Comparison of ENCODE assay signal across 13 cellular contexts in genomic region chr22:39185601-39186012, GRCh38. TPM values are rescaled to one million over a fixed set of nuclear protein-coding genes. Genes with fewer than 3 reads are reported as not detected.
DNase-seq lines count a peak whose midpoint lies in the region; ATAC-seq, FAIRE-seq and TF ChIP-seq lines count a peak whose summit lies in the region.
"Had no signal": no experiment of that assay in that cellular context is flagged by ENCODE, and none has a peak within 500 bp of the region (broad histone marks: within the 10 kb centered on the region; RNA-seq: fewer than 3 reads in every experiment).

No MANE protein-coding gene starts in this region.

- intact Hi-C loops in K562 (cut with micrococcal nuclease) (no loop called here), left cardiac atrium (cut with DNase I) (loop anchor here in 1 of 2 donors (2.0 kb wide), 1 partner anchor 51 kb away; no protein-coding TSS in a partner anchor)

- CTCF ChIA-PET in K562 (lab: Yijun Ruan, JAX; ENCODE audit: low intra/inter-chr PET ratio), result interaction anchor here (0.9 kb wide), 1 partner anchor 117 kb away, joined by 3 read pairs; no protein-coding TSS in a partner anchor

- POLR2A ChIA-PET in K562 (lab: Yijun Ruan, JAX), result interaction anchor here (0.6 to 1.5 kb wide), 2 partner anchors 131 to 133 kb away, joined by 3 to 6 read pairs; no protein-coding TSS in a partner anchor

- in situ Hi-C loops in K562 (cut with MboI) (no loop called here), G401 (cut with HindIII; ENCODE audit: low sequenced_read_pairs) (no loop called here)

- TF ChIP-seq CTCF in K562 (IDR thresholded peaks at IDR 0.05 in 2 of 3, conservative IDR thresholded peaks at IDR 0.05 in 1 of 3; ENCODE audit: insufficient read depth in 2 of 3, low read depth in 1 of 3, low read length in 3 of 3), result peak; percentile 15 to 36 (median 22); a peak in 2 of 6 replicates

- no peaks in the 10 kb centered on the region for H3K79me2 ChIP-seq in K562 (ENCODE audit: control insufficient read depth, insufficient read depth, low read length)

- peak overlapping the region in 1 of 2 experiments; percentile 55; a peak in 2 of 4 replicates for H3K9ac ChIP-seq in K562 (ENCODE audit: insufficient read depth in 1 of 2, low read depth in 2 of 2, low read length in 2 of 2)

- H3K9me1 ChIP-seq in K562 (ENCODE audit: control insufficient read depth, insufficient read depth, low read length), result no peaks in the 10 kb centered on the region

- DNase-seq in AG20443 (ENCODE audit: low spot score) (peak; percentile 96), K562 (ENCODE audit: extremely low read depth in 1 of 4, low spot score in 3 of 4) (peak in 2 of 4 experiments; percentile 34 to 44), left cardiac atrium (peak; percentile 90), pons (ENCODE audit: low spot score) (peak; percentile 89), G401 (ENCODE audit: low spot score) (no peak)
- DNase-seq: activated naive CD4-positive, alpha-beta T cell treated with anti-CD3 and anti-CD28 coated beads for 36 hours; NCI-H345 had no signal

- TF ChIP-seq RAD21 in K562 (CRISPR knock-in tag; conservative IDR thresholded peaks at IDR 0.05 in 1 of 2, IDR thresholded peaks at IDR 0.05 in 1 of 2), result peak in 1 of 2 experiments; percentile 15; a peak in 1 of 4 replicates

- H3K4me3 ChIP-seq in K562, result no peak overlapping the region
- H3K4me3 ChIP-seq: pancreas had no signal

- no peak for TF ChIP-seq POLR2A in K562 (conservative IDR thresholded peaks at IDR 0.05)

- 32% methylated on average over 6 of the region's 11 CpGs for WGBS in K562 (ENCODE audit: insufficient coverage, low coverage, missing lambda C conversion rate)

- H2AFZ ChIP-seq in K562 (ENCODE audit: low read depth, low read length), result 0 out of 2 replicates have a peak overlapping the region, but pooled peaks have one; percentile 19

- no TSS peak for BruUV-seq in K562 (replicated peaks; lab: Mats Ljungman, UMichigan)

- no peaks in the 10 kb centered on the region for H3K36me3 ChIP-seq in K562 (ENCODE audit: control insufficient read depth, insufficient read depth, low read length)
- H3K36me3 ChIP-seq: pancreas had no signal

- H4K20me1 ChIP-seq in K562 (replicated peaks; ENCODE audit: control insufficient read depth, insufficient read depth, low read length), result no peaks in the 10 kb centered on the region

- no peaks in the 10 kb centered on the region for H3K9me3 ChIP-seq in K562 (replicated peaks; ENCODE audit: control insufficient read depth, insufficient read depth, low read depth, low read length)
- H3K9me3 ChIP-seq: pancreas had no signal

- ATAC-seq in K562 (peak; percentile 61; the same call in 2 of the 3 replicates), left cardiac atrium (peak; percentile 91 to 94), GM21723 (IDR thresholded peaks at IDR 0.05; ENCODE audit: unreplicated experiment) (no peak), HG03175 (IDR thresholded peaks at IDR 0.05; ENCODE audit: unreplicated experiment) (no peak), GM18868 (IDR thresholded peaks at IDR 0.05; ENCODE audit: unreplicated experiment) (no peak)

- no peak for FAIRE-seq in K562 (lab: Jason Lieb, UNC)
- FAIRE-seq: GM18507, pancreas had no signal

- no peaks in the 10 kb centered on the region; a peak in 1 of 5 replicates for H3K27me3 ChIP-seq in K562 (ENCODE audit: control insufficient read depth in 2 of 2, insufficient read depth in 2 of 2, low read length in 2 of 2)
- H3K27me3 ChIP-seq: pancreas had no signal

- no peak overlapping the region for H3K4me2 ChIP-seq in K562 (ENCODE audit: insufficient read depth, low read length)

- H3K4me1 ChIP-seq in K562 (replicated peaks in 1 of 2; ENCODE audit: control insufficient read depth in 2 of 2, insufficient read depth in 2 of 2, low read length in 2 of 2), result peaks cover 0 to 15% of the 10 kb centered on the region in 2 experiments; a peak in 3 of 5 replicates

- H3K27ac ChIP-seq in K562 (ENCODE audit: extremely low read depth, low read depth, low read length), result no peak overlapping the region
- H3K27ac ChIP-seq: C4-2B had no signal

- TF ChIP-seq EP300 in K562 (IDR thresholded peaks at IDR 0.05; ENCODE audit: low read length), result no peak

TF ChIP-seq in K562, 482 proteins besides CTCF, POLR2A, EP300 and RAD21 (continues in another document):
- TF ChIP-seq MYNN (IDR thresholded peaks at IDR 0.05), result no peak
- no peak for TF ChIP-seq MYNN (CRISPR knock-in tag; IDR thresholded peaks at IDR 0.05)
- TF ChIP-seq, protein P1, sequence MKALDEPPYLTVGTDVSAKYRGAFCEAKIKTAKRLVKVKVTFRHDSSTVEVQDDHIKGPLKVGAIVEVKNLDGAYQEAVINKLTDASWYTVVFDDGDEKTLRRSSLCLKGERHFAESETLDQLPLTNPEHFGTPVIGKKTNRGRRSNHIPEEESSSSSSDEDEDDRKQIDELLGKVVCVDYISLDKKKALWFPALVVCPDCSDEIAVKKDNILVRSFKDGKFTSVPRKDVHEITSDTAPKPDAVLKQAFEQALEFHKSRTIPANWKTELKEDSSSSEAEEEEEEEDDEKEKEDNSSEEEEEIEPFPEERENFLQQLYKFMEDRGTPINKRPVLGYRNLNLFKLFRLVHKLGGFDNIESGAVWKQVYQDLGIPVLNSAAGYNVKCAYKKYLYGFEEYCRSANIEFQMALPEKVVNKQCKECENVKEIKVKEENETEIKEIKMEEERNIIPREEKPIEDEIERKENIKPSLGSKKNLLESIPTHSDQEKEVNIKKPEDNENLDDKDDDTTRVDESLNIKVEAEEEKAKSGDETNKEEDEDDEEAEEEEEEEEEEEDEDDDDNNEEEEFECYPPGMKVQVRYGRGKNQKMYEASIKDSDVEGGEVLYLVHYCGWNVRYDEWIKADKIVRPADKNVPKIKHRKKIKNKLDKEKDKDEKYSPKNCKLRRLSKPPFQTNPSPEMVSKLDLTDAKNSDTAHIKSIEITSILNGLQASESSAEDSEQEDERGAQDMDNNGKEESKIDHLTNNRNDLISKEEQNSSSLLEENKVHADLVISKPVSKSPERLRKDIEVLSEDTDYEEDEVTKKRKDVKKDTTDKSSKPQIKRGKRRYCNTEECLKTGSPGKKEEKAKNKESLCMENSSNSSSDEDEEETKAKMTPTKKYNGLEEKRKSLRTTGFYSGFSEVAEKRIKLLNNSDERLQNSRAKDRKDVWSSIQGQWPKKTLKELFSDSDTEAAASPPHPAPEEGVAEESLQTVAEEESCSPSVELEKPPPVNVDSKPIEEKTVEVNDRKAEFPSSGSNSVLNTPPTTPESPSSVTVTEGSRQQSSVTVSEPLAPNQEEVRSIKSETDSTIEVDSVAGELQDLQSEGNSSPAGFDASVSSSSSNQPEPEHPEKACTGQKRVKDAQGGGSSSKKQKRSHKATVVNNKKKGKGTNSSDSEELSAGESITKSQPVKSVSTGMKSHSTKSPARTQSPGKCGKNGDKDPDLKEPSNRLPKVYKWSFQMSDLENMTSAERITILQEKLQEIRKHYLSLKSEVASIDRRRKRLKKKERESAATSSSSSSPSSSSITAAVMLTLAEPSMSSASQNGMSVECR (CRISPR knock-in tag; IDR thresholded peaks at IDR 0.05), result no peak

RNA-seq across cellular contexts. Expression of gene CBX7, which starts 33.1 kb away (rescaled TPM):
- 12.1 and 26.6 TPM in 2 replicates for total RNA-seq in K562 (2011; cell fraction: chromatin; rRNA removed; ENCODE audit: low replicate concordance)
- total RNA-seq in K562 (2011; cell fraction: nucleolus; rRNA removed), result 16.8 and 18.7 TPM in 2 replicates
- total RNA-seq in K562 (2011; cell fraction: nucleoplasm; rRNA removed), result 17.3 and 19.4 TPM in 2 replicates
- total RNA-seq in K562 (2014; rRNA removed) (2.9 and 5.0 TPM in 2 replicates), K562 (2014; rRNA removed; fragmentation: Illumina TruSeq; extraction: Trizol) (1.3 and 1.4 TPM in 2 replicates), K562 (2015; rRNA removed; fragmentation: Illumina TruSeq; extraction: Trizol) (0.83 and 0.87 TPM in 2 replicates), K562 (2021) (4.1 and 4.8 TPM in 2 replicates), left cardiac atrium (10 to 100 TPM; 54.5 to 63.7 TPM)
- polyA plus RNA-seq in K562 (2011; rRNA removed) (3.8 and 4.2 TPM in 2 replicates), K562 (2014; fragmentation: Illumina TruSeq; extraction: Trizol) (2.8 and 3.5 TPM in 2 replicates), K562 (2014; fragmentation: Nextera tagmentation; extraction: Ambion mirVana) (under 1 TPM; 0.04 to 0.13 TPM), K562 (2014; rRNA removed) (4.8 and 5.2 TPM in 2 replicates)
- 3.7 and 6.6 TPM in 2 replicates for polyA plus RNA-seq in K562 (2011; cell fraction: cytosol; rRNA removed)
- 9.5 and 17.5 TPM in 2 replicates for polyA plus RNA-seq in K562 (2011; cell fraction: nucleus; rRNA removed)
- polyA plus RNA-seq in K562 (2012), result 2.9 and 5.9 TPM in 2 replicates
- polyA minus RNA-seq in K562 (2011; rRNA and poly(A)+ RNA removed), result 1.6 and 2.9 TPM in 2 replicates
- polyA minus RNA-seq in K562 (2011; cell fraction: cytosol; rRNA and poly(A)+ RNA removed), result 1.3 and 4.7 TPM in 2 replicates
- polyA minus RNA-seq in K562 (2011; cell fraction: nucleus; rRNA and poly(A)+ RNA removed), result 4.7 and 4.8 TPM in 2 replicates
- total RNA-seq in G401 (2014; rRNA removed; shearing (Covaris generic)), result 7.9 and 9.6 TPM in 2 replicates

RNA-seq across cellular contexts. Expression of gene PDGFB, which starts 59.2 kb away (rescaled TPM):
- 4.7 and 16.7 TPM in 2 replicates for total RNA-seq in K562 (2011; cell fraction: chromatin; rRNA removed; ENCODE audit: low replicate concordance)
- total RNA-seq in K562 (2011; cell fraction: nucleolus; rRNA removed), result 12.4 and 26.7 TPM in 2 replicates
- total RNA-seq in K562 (2011; cell fraction: nucleoplasm; rRNA removed), result 8.9 and 13.1 TPM in 2 replicates
- total RNA-seq in K562 (2014; rRNA removed) (0.69 and 1.1 TPM in 2 replicates), K562 (2014; rRNA removed; fragmentation: Illumina TruSeq; extraction: Trizol) (0.13 and 0.22 TPM in 2 replicates), K562 (2015; rRNA removed; fragmentation: Illumina TruSeq; extraction: Trizol) (0.11 TPM in 1 of 2 replicates, not detected in the other), K562 (2021) (1.2 and 1.4 TPM in 2 replicates), left cardiac atrium (10 to 100 TPM; 17.5 to 51.2 TPM)
- polyA plus RNA-seq in K562 (2011; rRNA removed) (3.6 and 4.0 TPM in 2 replicates), K562 (2014; fragmentation: Illumina TruSeq; extraction: Trizol) (0.40 and 0.89 TPM in 2 replicates), K562 (2014; fragmentation: Nextera tagmentation; extraction: Ambion mirVana) (under 1 TPM; 0.07 to 0.15 TPM), K562 (2014; rRNA removed) (0.50 and 0.56 TPM in 2 replicates)
- 4.9 and 8.7 TPM in 2 replicates for polyA plus RNA-seq in K562 (2011; cell fraction: cytosol; rRNA removed)
- polyA plus RNA-seq in K562 (2011; cell fraction: nucleus; rRNA removed), result 8.4 and 18.7 TPM in 2 replicates
- 0.32 and 1.7 TPM in 2 replicates for polyA plus RNA-seq in K562 (2012)
- 3.8 and 6.7 TPM in 2 replicates for polyA minus RNA-seq in K562 (2011; rRNA and poly(A)+ RNA removed)
- 7.7 and 8.4 TPM in 2 replicates for polyA minus RNA-seq in K562 (2011; cell fraction: cytosol; rRNA and poly(A)+ RNA removed)
- polyA minus RNA-seq in K562 (2011; cell fraction: nucleus; rRNA and poly(A)+ RNA removed), result 3.2 and 4.0 TPM in 2 replicates
- total RNA-seq in G401 (2014; rRNA removed; shearing (Covaris generic)), result 5.0 and 17.1 TPM in 2 replicates

Comparison
In these comparisons a context has a peak if more than half of its experiments do, and no peak if none do; other contexts are left out.
1. ATAC-seq: peak in K562 (single experiment) and left cardiac atrium (2 of 2); none in GM21723 (single experiment), HG03175 (single experiment) and GM18868 (single experiment).